ENCODE assay signal across 8 cellular contexts in genomic region chr14:106234525-106235254, GRCh38.
A peak's percentile ranks its signal among the peaks of the same experiment; 100 is the strongest.
DNase-seq lines count a peak whose midpoint lies in the region; ATAC-seq, FAIRE-seq and TF ChIP-seq lines count a peak whose summit lies in the region.
"Not testable (repeated sequence)": the region's sequence is repeated elsewhere in the genome, so short reads cannot be mapped to it uniquely, and the experiment has no call there.

No MANE protein-coding gene starts in this region.

- TF ChIP-seq POLR2A in A549 (IDR thresholded peaks at IDR 0.05; ENCODE audit: low read length) = not testable (repeated sequence)

- H3K27me3 ChIP-seq in DND-41 (ENCODE audit: insufficient read depth, low read length, poor library complexity); PC-3 (ENCODE audit: low read length): not testable (repeated sequence)

- H3K4me1 ChIP-seq in A549; PC-3 (ENCODE audit: insufficient read depth, low read length): not testable (repeated sequence)
- peaks cover 42% of the 10 kb centered on the region for H3K4me1 ChIP-seq in DND-41 (ENCODE audit: insufficient read depth, low read length)

- H3K27ac Mint-ChIP-seq in activated CD4-positive, alpha-beta T cell treated with anti-CD3 and anti-CD28 coated beads, Interleukin-2, amount 10 ng/mL, durations not matched to agents 7 days and 5 days = peak overlapping the region; percentile 37
- H3K27ac Mint-ChIP-seq in activated naive CD4-positive, alpha-beta T cell treated with anti-CD3 and anti-CD28 coated beads for 36 hours = peak overlapping the region; percentile 80

- H3K27ac ChIP-seq in A549; PC-3 (ENCODE audit: low read length): not testable (repeated sequence)
- H3K27ac ChIP-seq in DND-41 (ENCODE audit: low read length) = peak overlapping the region; percentile 91

- TF ChIP-seq EP300 in A549 (IDR thresholded peaks at IDR 0.05) = not testable (repeated sequence)

- intact Hi-C loops in PC-3 (cut with micrococcal nuclease) = not testable (repeated sequence)
- intact Hi-C loops in activated naive CD4-positive, alpha-beta T cell treated with anti-CD3 and anti-CD28 coated beads for 36 hours (cut with micrococcal nuclease) = loop anchor here (1.0 kb wide), 2 partner anchors 25 to 34 kb away; no protein-coding TSS in a partner anchor

- H3K9me3 Mint-ChIP-seq in activated CD4-positive, alpha-beta T cell treated with anti-CD3 and anti-CD28 coated beads, Interleukin-2, amount 10 ng/mL, durations not matched to agents 7 days and 5 days; activated naive CD4-positive, alpha-beta T cell treated with anti-CD3 and anti-CD28 coated beads for 36 hours: not testable (repeated sequence)

- H3K4me1 Mint-ChIP-seq in activated CD4-positive, alpha-beta T cell treated with anti-CD3 and anti-CD28 coated beads, Interleukin-2, amount 10 ng/mL, durations not matched to agents 7 days and 5 days = peaks cover 30% of the 10 kb centered on the region
- peaks cover 32% of the 10 kb centered on the region for H3K4me1 Mint-ChIP-seq in activated naive CD4-positive, alpha-beta T cell treated with anti-CD3 and anti-CD28 coated beads for 36 hours (ENCODE audit: low read depth)

- ATAC-seq in A549 (peak in 1 of 2 experiments; percentile 63; a peak in 3 of 6 replicates), DND-41 (ENCODE audit: insufficient read depth, low read depth) (peak; percentile 80), left lobe of liver (peak; percentile 48)
- not testable (repeated sequence) for ATAC-seq in PC-3

- H3K9me2 ChIP-seq in PC-3 (replicated peaks; ENCODE audit: low read length) = not testable (repeated sequence)

- H3K4me3 Mint-ChIP-seq in activated CD4-positive, alpha-beta T cell treated with anti-CD3 and anti-CD28 coated beads, Interleukin-2, amount 10 ng/mL, durations not matched to agents 7 days and 5 days; activated naive CD4-positive, alpha-beta T cell treated with anti-CD3 and anti-CD28 coated beads for 36 hours: not testable (repeated sequence)

- POLR2A ChIA-PET in A549 (lab: Yijun Ruan, JAX); PC-3 (lab: Charles Lee; ENCODE audit: unreplicated experiment); activated CD4-positive, alpha-beta T cell treated with anti-CD3 and anti-CD28 coated beads, Interleukin-2, amount 10 ng/mL, durations not matched to agents 7 days and 5 days (lab: Charles Lee): not testable (repeated sequence)

- H2AFZ ChIP-seq in DND-41 (ENCODE audit: low read depth, low read length) = peak overlapping the region; percentile 67
- not testable (repeated sequence) for H2AFZ ChIP-seq in PC-3 (ENCODE audit: low read length)

- not testable (repeated sequence) for BruUV-seq in PC-3 (replicated peaks; lab: Mats Ljungman, UMichigan)

- not testable (repeated sequence) for DNase-seq in A549 (ENCODE audit: low read depth in 1 of 2, low spot score in 1 of 2); PC-3; left lobe of liver (ENCODE audit: low spot score)
- peak; percentile 87 for DNase-seq in DND-41
- DNase-seq in NCI-H1105 treated with DMSO at 0.1 percent for 48 hours (lab: John Stamatoyannopoulos, UW) = peak; percentile 9
- peak; percentile 13 for DNase-seq in activated CD4-positive, alpha-beta T cell treated with anti-CD3 and anti-CD28 coated beads, Interleukin-2, amount 10 ng/mL, durations not matched to agents 7 days and 5 days
- DNase-seq in activated naive CD4-positive, alpha-beta T cell treated with anti-CD3 and anti-CD28 coated beads for 36 hours = peak; percentile 75
- DNase-seq in stimulated activated CD4-positive, alpha-beta T cell treated with anti-CD3 and anti-CD28 coated beads, Interleukin-1b, Interleukin-23, amount 100 ng/mL, for 48 hours = peak; percentile 19

- H3K27me3 Mint-ChIP-seq in activated CD4-positive, alpha-beta T cell treated with anti-CD3 and anti-CD28 coated beads, Interleukin-2, amount 10 ng/mL, durations not matched to agents 7 days and 5 days = peaks cover 21% of the 10 kb centered on the region
- H3K27me3 Mint-ChIP-seq in activated naive CD4-positive, alpha-beta T cell treated with anti-CD3 and anti-CD28 coated beads for 36 hours (ENCODE audit: low read depth) = not testable (repeated sequence)

- CTCF ChIA-PET in A549 (lab: Yijun Ruan, JAX) = interaction anchor here (0.9 kb wide), 1 partner anchor 13 kb away, joined by 3 read pairs; no protein-coding TSS in a partner anchor
- CTCF ChIA-PET in PC-3 (lab: Charles Lee) = not testable (repeated sequence)
- CTCF ChIA-PET in activated CD4-positive, alpha-beta T cell treated with anti-CD3 and anti-CD28 coated beads, Interleukin-2, amount 10 ng/mL, durations not matched to agents 7 days and 5 days (lab: Charles Lee) = interaction anchor here (0.7 to 1.9 kb wide), 5 partner anchors 11 to 183 kb away, joined by 3 to 5 read pairs (median 3); no protein-coding TSS in a partner anchor
- CTCF ChIA-PET in activated naive CD4-positive, alpha-beta T cell treated with anti-CD3 and anti-CD28 coated beads for 36 hours (lab: Charles Lee) = interaction anchor here (0.8 to 3.0 kb wide), 16 partner anchors 9 to 118 kb away, joined by 3 to 20 read pairs (median 4); no protein-coding TSS in a partner anchor

- not testable (repeated sequence) for H3K9me3 ChIP-seq in A549; DND-41 (ENCODE audit: insufficient read depth, low read length, severe bottlenecking); PC-3 (ENCODE audit: low read length)

- TF ChIP-seq RAD21 in A549 (conservative IDR thresholded peaks at IDR 0.05 in 1 of 2, IDR thresholded peaks at IDR 0.05 in 1 of 2) = not testable (repeated sequence)

- not testable (repeated sequence) for H3K4me2 ChIP-seq in A549; PC-3 (ENCODE audit: low read length)
- peak overlapping the region; percentile 58 for H3K4me2 ChIP-seq in DND-41 (ENCODE audit: insufficient read depth, low read length)

- H3K79me2 ChIP-seq in DND-41 (ENCODE audit: insufficient read depth, low read length); PC-3 (ENCODE audit: low read length): not testable (repeated sequence)

- FAIRE-seq in A549 (lab: Jason Lieb, UNC) = not testable (repeated sequence)

- TF ChIP-seq CTCF in A549 (IDR thresholded peaks at IDR 0.05) = peak; percentile 33; the same call in 2 of the 3 replicates
- TF ChIP-seq CTCF in DND-41 (IDR thresholded peaks at IDR 0.05; ENCODE audit: borderline replicate concordance, extremely low read depth, low read length, poor library complexity, severe bottlenecking) = peak; percentile 60
- peak; percentile 33; the same call in 1 of the 2 replicates for TF ChIP-seq CTCF in PC-3 (conservative IDR thresholded peaks at IDR 0.05; ENCODE audit: low read depth, low read length)

- not testable (repeated sequence) for H3F3A ChIP-seq in PC-3 (ENCODE audit: low read length, unreplicated experiment)

- H3K36me3 Mint-ChIP-seq in activated CD4-positive, alpha-beta T cell treated with anti-CD3 and anti-CD28 coated beads, Interleukin-2, amount 10 ng/mL, durations not matched to agents 7 days and 5 days (ENCODE audit: low read depth); activated naive CD4-positive, alpha-beta T cell treated with anti-CD3 and anti-CD28 coated beads for 36 hours (ENCODE audit: low read depth): not testable (repeated sequence)

- not testable (repeated sequence) for H4K20me1 ChIP-seq in DND-41 (ENCODE audit: insufficient read depth, low read length); PC-3 (ENCODE audit: low read length)

- H3K36me3 ChIP-seq in DND-41 (ENCODE audit: insufficient read depth, low read length); PC-3 (ENCODE audit: low read depth, low read length): not testable (repeated sequence)

- H3K4me3 ChIP-seq in A549; PC-3 (ENCODE audit: low read length): not testable (repeated sequence)
- peak overlapping the region in 1 of 2 experiments; percentile 19; a peak in 1 of 4 replicates for H3K4me3 ChIP-seq in DND-41 (ENCODE audit: low read depth in 1 of 2, low read length in 2 of 2)

- WGBS in A549 (ENCODE audit: missing lambda C conversion rate) = 9% methylated on average over 15 of the region's 17 CpGs

- H3K9ac ChIP-seq in DND-41 (ENCODE audit: low read depth, low read length) = peak overlapping the region; percentile 50
- not testable (repeated sequence) for H3K9ac ChIP-seq in PC-3 (ENCODE audit: low read length)
